ENCODE assay signal across 23 cellular contexts in genomic region chr13:101398191-101398590, GRCh38. TPM values are rescaled to one million over a fixed set of nuclear protein-coding genes. Genes with fewer than 3 reads are reported as not detected.
DNase-seq lines count a peak whose midpoint lies in the region; ATAC-seq and TF ChIP-seq lines count a peak whose summit lies in the region.
"Had no signal": no experiment of that assay in that cellular context is flagged by ENCODE, and none has a peak within 500 bp of the region (broad histone marks: within the 10 kb centered on the region; RNA-seq: fewer than 3 reads in every experiment).

No MANE protein-coding gene starts in this region.

- no peak overlapping the region for H2BK5ac ChIP-seq in trophoblast cell (ENCODE audit: low read depth, low read length, poor library complexity)

- ATAC-seq in SK-N-SH treated with all-trans-retinoic acid at 6 μM for 48 hours, result peak; percentile 79
- ATAC-seq in right lobe of liver, result no peak
- no peak for ATAC-seq in GM21529 (IDR thresholded peaks at IDR 0.05; ENCODE audit: unreplicated experiment)
- ATAC-seq: left ventricle myocardium superior had no signal

- H4K91ac ChIP-seq in trophoblast cell (ENCODE audit: low read depth, low read length), result no peak overlapping the region

- H3K4me1 ChIP-seq in trophoblast cell (ENCODE audit: control insufficient read depth in 1 of 2, insufficient read depth in 2 of 2, low read length in 2 of 2), result peaks cover 0 to 3% of the 10 kb centered on the region in 2 experiments
- no peaks in the 10 kb centered on the region for H3K4me1 ChIP-seq in right lobe of liver
- H3K4me1 ChIP-seq: BE2C, pancreas, testis had no signal

- no peak overlapping the region for H3K14ac ChIP-seq in trophoblast cell (ENCODE audit: low read length)

- no peaks in the 10 kb centered on the region for H3K27me3 ChIP-seq in trophoblast cell (ENCODE audit: insufficient read depth, low read length)
- H3K27me3 ChIP-seq in right lobe of liver, result no peaks in the 10 kb centered on the region
- H3K27me3 ChIP-seq: cardiac muscle cell, pancreas, testis had no signal

- H3K9ac ChIP-seq in trophoblast cell (ENCODE audit: low read length), result no peak overlapping the region

- no peak overlapping the region for H3K4ac ChIP-seq in trophoblast cell (ENCODE audit: low read depth, low read length)

- no CpG with 5 or more reads among the region's 2 CpGs for WGBS in trophoblast cell (ENCODE audit: extremely low coverage, insufficient coverage, insufficient read length)
- WGBS in right lobe of liver (ENCODE audit: insufficient coverage, low coverage, low lambda C conversion rate, missing lambda C conversion rate), result 32% methylated on average over 2 of the region's 2 CpGs

- H3K4me3 ChIP-seq in fibroblast of mammary gland (ENCODE audit: control insufficient read depth, low read depth, low read length), result no peak overlapping the region
- H3K4me3 ChIP-seq in trophoblast cell (ENCODE audit: low read depth, low read length), result no peak overlapping the region
- no peak overlapping the region for H3K4me3 ChIP-seq in right lobe of liver
- H3K4me3 ChIP-seq: cardiac muscle cell, pancreas, testis had no signal

- no peak for TF ChIP-seq POLR2A in right lobe of liver (IDR thresholded peaks at IDR 0.05)

- no peaks in the 10 kb centered on the region for H3K79me2 ChIP-seq in trophoblast cell (ENCODE audit: control insufficient read depth, insufficient read depth, low read length, poor library complexity)

- H3K4me2 ChIP-seq in trophoblast cell (ENCODE audit: low read length), result no peak overlapping the region

- H2BK12ac ChIP-seq in trophoblast cell (ENCODE audit: low read length), result no peak overlapping the region

- H4K8ac ChIP-seq in trophoblast cell (ENCODE audit: low read depth, low read length), result no peak overlapping the region

- no peak overlapping the region for H2BK120ac ChIP-seq in trophoblast cell (ENCODE audit: insufficient read depth, low read length, poor library complexity)

- H3K27ac ChIP-seq in trophoblast cell (ENCODE audit: low read depth, low read length) (peak overlapping the region; percentile 0), right lobe of liver (no peak overlapping the region)
- H3K27ac ChIP-seq: cardiac muscle cell, pancreas, testis, VCaP had no signal

- H4K12ac ChIP-seq in trophoblast cell (ENCODE audit: low read depth, low read length), result no peak overlapping the region

- TF ChIP-seq CTCF in fibroblast of mammary gland (conservative IDR thresholded peaks at IDR 0.05; ENCODE audit: control insufficient read depth, insufficient read depth, low read depth, low read length), result no peak
- no peak for TF ChIP-seq CTCF in right lobe of liver (IDR thresholded peaks at IDR 0.05)

- H2AK5ac ChIP-seq in trophoblast cell (ENCODE audit: low read length), result no peak overlapping the region

- H3K18ac ChIP-seq in trophoblast cell (ENCODE audit: low read length), result no peak overlapping the region

- H3K79me1 ChIP-seq in trophoblast cell (ENCODE audit: low read length), result peaks cover 4% of the 10 kb centered on the region

- H3K9me3 ChIP-seq in trophoblast cell (ENCODE audit: insufficient read depth, low read depth, low read length), result no peaks in the 10 kb centered on the region
- H3K9me3 ChIP-seq in right lobe of liver, result no peaks in the 10 kb centered on the region
- H3K9me3 ChIP-seq: BE2C, pancreas, testis had no signal

- intact Hi-C loops in right lobe of liver (cut with DNase I), result no loop called here

- H3K36me3 ChIP-seq in trophoblast cell (ENCODE audit: control insufficient read depth in 1 of 2, insufficient read depth in 2 of 2, low read length in 2 of 2) (no peaks in the 10 kb centered on the region), right lobe of liver (no peaks in the 10 kb centered on the region)
- H3K36me3 ChIP-seq: BE2C, cardiac muscle cell, pancreas had no signal

- H2AFZ ChIP-seq in trophoblast cell (ENCODE audit: insufficient read depth, low read length, poor library complexity), result no peak overlapping the region

- DNase-seq in EL, result peak; percentile 69
- DNase-seq in fibroblast of mammary gland (ENCODE audit: low read depth), result peak; percentile 71
- no peak for DNase-seq in trophoblast cell
- no peak for DNase-seq in iPS-NIHi11 (ENCODE audit: low spot score)
- no peak for DNase-seq in right lobe of liver
- no peak for DNase-seq in NCI-H345 treated with DMSO at 0.1 percent for 48 hours (lab: John Stamatoyannopoulos, UW; ENCODE audit: unreplicated experiment)
- DNase-seq: activated CD4-positive, alpha-beta memory T cell treated with anti-CD3 and anti-CD28 coated beads for 36 hours; activated T-cell treated with anti-CD3 and anti-CD28 coated beads, Interleukin-2, amount 50 U/mL, for 24 hours; BE2C; GF-D8; KG1; left ventricle myocardium superior; NCI-H1092 treated with DMSO at 0.1 percent for 48 hours; NCI-H774; pancreas; stimulated activated CD4-positive, alpha-beta T cell treated with anti-CD3 and anti-CD28 coated beads, Interleukin-4, amount 100 ng/mL, for 4 hours; stimulated activated CD8-positive, alpha-beta memory T cell treated with anti-CD3 and anti-CD28 coated beads, Interleukin-4, amount 100 ng/mL, for 48 hours; testis had no signal

- no peak overlapping the region for H3K23ac ChIP-seq in trophoblast cell (ENCODE audit: low read length)

TF ChIP-seq in SK-N-SH treated with all-trans-retinoic acid at 6 μM for 48 hours, 23 proteins besides CTCF, POLR2A, EP300 and RAD21 (continues in another document):
- TF ChIP-seq PPARA (CRISPR knock-in tag; IDR thresholded peaks at IDR 0.05; ENCODE audit: borderline replicate concordance) (no peak), RARB (CRISPR knock-in tag; IDR thresholded peaks at IDR 0.05) (no peak), PATZ1 (CRISPR knock-in tag; IDR thresholded peaks at IDR 0.05; ENCODE audit: borderline replicate concordance) (no peak), CSDC2 (CRISPR knock-in tag; IDR thresholded peaks at IDR 0.05) (no peak), TSHZ2 (CRISPR knock-in tag; IDR thresholded peaks at IDR 0.05) (no peak), ZNF565 (CRISPR knock-in tag; conservative IDR thresholded peaks at IDR 0.05; ENCODE audit: low read depth) (no peak), ZFP30 (CRISPR knock-in tag; IDR thresholded peaks at IDR 0.05) (no peak), BACH2 (CRISPR knock-in tag; IDR thresholded peaks at IDR 0.05; ENCODE audit: borderline replicate concordance) (no peak), ISL1 (CRISPR knock-in tag; IDR thresholded peaks at IDR 0.05) (no peak), ZC3H10 (CRISPR knock-in tag; IDR thresholded peaks at IDR 0.05) (no peak), CREB5 (CRISPR knock-in tag; IDR thresholded peaks at IDR 0.05; ENCODE audit: low read depth) (no peak), ESRRG (CRISPR knock-in tag; IDR thresholded peaks at IDR 0.05) (no peak), ARNTL (CRISPR knock-in tag; IDR thresholded peaks at IDR 0.05; ENCODE audit: borderline replicate concordance, low read depth) (no peak), GLIS3 (CRISPR knock-in tag; IDR thresholded peaks at IDR 0.05) (no peak)

RNA-seq across cellular contexts. Expression of gene NALCN, which starts 18.1 kb away (rescaled TPM):
- 0.19 and 0.35 TPM in 2 replicates for polyA plus RNA-seq in trophoblast cell (2013)
- under 1 TPM; 0.09 to 0.81 (median 0.25) TPM for total RNA-seq in right lobe of liver
- total RNA-seq: activated CD4-positive, alpha-beta memory T cell treated with anti-CD3 and anti-CD28 coated beads for 36 hours; cardiac muscle cell had no signal
- polyA plus RNA-seq: cardiac muscle cell had no signal

RNA-seq across cellular contexts. Expression of gene ITGBL1, which starts 54.3 kb away (rescaled TPM):
- polyA plus RNA-seq in trophoblast cell (2013), result 0.10 and 0.14 TPM in 2 replicates
- total RNA-seq in right lobe of liver, result 1 to 10 TPM in 4 of 6 experiments, under 1 TPM in 2; 0.64 to 3.8 (median 1.6) TPM
- total RNA-seq: activated CD4-positive, alpha-beta memory T cell treated with anti-CD3 and anti-CD28 coated beads for 36 hours; cardiac muscle cell; H1 had no signal
- polyA plus RNA-seq: cardiac muscle cell, H1 had no signal

Comparison
In these comparisons a context has a peak if more than half of its experiments do, and no peak if none do; other contexts are left out.
1. DNase-seq: peak in EL (single experiment) and fibroblast of mammary gland (single experiment); none in trophoblast cell (0 of 2), iPS-NIHi11 (single experiment), right lobe of liver (0 of 3) and NCI-H345 treated with DMSO at 0.1 percent for 48 hours (single experiment).